Comparison of ENCODE assay signal across 1 cellular context in the genomic region with DNA sequence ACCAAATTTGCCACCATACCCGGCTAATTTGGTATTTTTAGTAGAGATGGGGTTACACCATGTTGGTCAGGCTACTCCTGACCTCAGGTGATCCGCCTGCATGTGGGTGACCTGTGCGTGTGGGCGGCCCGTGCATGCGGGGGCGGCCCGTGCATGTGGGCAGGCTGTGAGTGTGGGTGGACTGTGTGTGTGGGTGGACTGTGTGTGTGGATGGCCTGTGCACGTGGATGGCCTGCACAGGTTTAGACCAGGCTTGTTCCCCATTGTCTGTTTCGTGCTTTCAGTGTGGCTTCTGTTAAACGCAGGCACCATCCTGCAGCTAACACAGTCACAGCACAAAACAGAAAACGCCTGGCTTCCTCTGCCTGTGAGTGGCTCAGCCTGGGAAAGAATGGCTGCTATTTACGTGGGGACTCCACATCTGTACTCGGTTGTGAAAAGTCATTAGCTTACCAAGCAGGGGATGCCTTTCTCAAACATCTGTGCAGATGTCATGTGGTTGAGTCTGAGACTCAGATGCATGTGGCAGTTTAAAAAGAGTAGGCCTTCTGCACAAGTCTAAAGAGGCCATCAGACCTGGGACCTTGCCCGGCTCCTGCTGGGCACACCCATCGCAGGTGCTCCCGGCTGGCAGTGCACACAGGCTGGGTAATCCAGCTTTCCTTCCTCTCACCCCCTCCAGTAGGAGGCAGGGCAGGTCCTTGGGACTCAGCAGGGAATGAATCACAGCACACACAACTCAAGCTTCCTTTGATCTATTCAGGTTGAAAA.
TF ChIP-seq lines count a peak whose summit lies in the region.

No MANE protein-coding gene starts in this region.

TF ChIP-seq in HCT116, 20 proteins besides CTCF, POLR2A, EP300 and RAD21 (continued from another document):
- no peak for TF ChIP-seq REST (IDR thresholded peaks at IDR 0.05; ENCODE audit: low read depth)
- TF ChIP-seq TCF7L2 (IDR thresholded peaks at IDR 0.05; ENCODE audit: borderline replicate concordance, extremely low read depth, insufficient read depth, insufficient read length): peak; percentile 86
- no peak; the same call in 1 of the 2 replicates for TF ChIP-seq POLR2AphosphoS5 (IDR thresholded peaks at IDR 0.05; ENCODE audit: low read depth, low read length)
